ENCODE assay signal across 10 cellular contexts in genomic region chr13:46149272-46150133, GRCh38. TPM values are rescaled to one million over a fixed set of nuclear protein-coding genes. Genes with fewer than 3 reads are reported as not detected.
DNase-seq lines count a peak whose midpoint lies in the region; ATAC-seq and TF ChIP-seq lines count a peak whose summit lies in the region.
"Had no signal": no experiment of that assay in that cellular context is flagged by ENCODE, and none has a peak within 500 bp of the region (broad histone marks: within the 10 kb centered on the region; RNA-seq: fewer than 3 reads in every experiment).

No MANE protein-coding gene starts in this region.

- no peak overlapping the region for H3K4me3 Mint-ChIP-seq in activated B cell treated with CpG ODN at 0.5 μM for 24 hours

- ATAC-seq in activated B cell treated with CpG ODN at 0.5 μM for 24 hours (ENCODE audit: low read depth) (no peak), foreskin keratinocyte (peak; percentile 87), HG03039 (IDR thresholded peaks at IDR 0.05; ENCODE audit: unreplicated experiment) (no peak)

- H3K4me3 ChIP-seq in lower leg skin (ENCODE audit: low read depth, poor library complexity, severe bottlenecking) = no peak overlapping the region

- peaks cover 2% of the 10 kb centered on the region for H3K27me3 ChIP-seq in foreskin keratinocyte

- DNase-seq in stimulated activated naive CD4-positive, alpha-beta T cell treated with Interleukin-2 at 50 U/mL for 16 hours (lab: John Stamatoyannopoulos, UW) = peak; percentile 13
- DNase-seq in stimulated activated naive CD4-positive, alpha-beta T cell (lab: John Stamatoyannopoulos, UW) = no peak
- DNase-seq in activated B cell treated with CpG ODN at 0.5 μM for 24 hours (no peak), foreskin keratinocyte (peak; percentile 75 to 88), GM03348 (ENCODE audit: low spot score) (no peak), lower leg skin (ENCODE audit: low spot score in 2 of 2) (no peak), D341Med (ENCODE audit: low spot score) (no peak)
- DNase-seq: H7, SHP77 treated with DMSO at 0.1 percent for 48 hours had no signal

- H3K4me1 Mint-ChIP-seq in activated B cell treated with CpG ODN at 0.5 μM for 24 hours = peaks cover 4% of the 10 kb centered on the region

- H3K36me3 Mint-ChIP-seq in activated B cell treated with CpG ODN at 0.5 μM for 24 hours (ENCODE audit: low read depth) = peaks cover 90% of the 10 kb centered on the region

- no peak for TF ChIP-seq POLR2A in lower leg skin (IDR thresholded peaks at IDR 0.05)

- H3K4me1 ChIP-seq in foreskin keratinocyte = no peaks in the 10 kb centered on the region

- no peaks in the 10 kb centered on the region for H3K27me3 Mint-ChIP-seq in activated B cell treated with CpG ODN at 0.5 μM for 24 hours

- TF ChIP-seq CTCF in activated B cell treated with CpG ODN at 0.5 μM for 24 hours (IDR thresholded peaks at IDR 0.05) (no peak), foreskin keratinocyte (conservative IDR thresholded peaks at IDR 0.05) (peak; percentile 9), lower leg skin (IDR thresholded peaks at IDR 0.05) (no peak)

- CTCF ChIA-PET in activated B cell treated with CpG ODN at 0.5 μM for 24 hours (lab: Charles Lee) = interaction anchor here (2.8 kb wide), 1 partner anchor 11 kb away, joined by 15 read pairs; no protein-coding TSS in a partner anchor

- H3K27ac Mint-ChIP-seq in activated B cell treated with CpG ODN at 0.5 μM for 24 hours = peak overlapping the region; percentile 15

- POLR2A ChIA-PET in activated B cell treated with CpG ODN at 0.5 μM for 24 hours (lab: Charles Lee) = interaction anchor here (0.9 to 1.8 kb wide), 3 partner anchors 8 to 21 kb away, joined by 3 to 6 read pairs (median 4); no protein-coding TSS in a partner anchor

- intact Hi-C loops in activated B cell treated with CpG ODN at 0.5 μM for 24 hours (cut with micrococcal nuclease) = loop anchor here (5.0 kb wide), 1 partner anchor 33 kb away; the partner anchor contains the start of gene LCP1
- intact Hi-C loops in lower leg skin (cut with DNase I; ENCODE audit: low total_unique reads) = no loop called here

- 52 to 57% methylated on average over 7 of the region's 7 CpGs for WGBS in lower leg skin, 2 donors

- H3K27ac ChIP-seq in foreskin keratinocyte = peak overlapping the region; percentile 60

- no peaks in the 10 kb centered on the region for H3K9me3 Mint-ChIP-seq in activated B cell treated with CpG ODN at 0.5 μM for 24 hours

RNA-seq across cellular contexts. Expression of gene LCP1, which starts 32.5 kb away (rescaled TPM):
- total RNA-seq in activated B cell treated with CpG ODN at 0.5 μM for 24 hours (948 and 977 TPM in 2 replicates), foreskin keratinocyte (4.7 and 105 TPM in 2 replicates), lower leg skin (10 to 100 TPM; 21.7 to 45.4 (median 39.0) TPM)
- polyA plus RNA-seq in foreskin keratinocyte = 2.2 and 47.6 TPM in 2 replicates

RNA-seq across cellular contexts. Expression of gene CPB2, which starts 44.7 kb away (rescaled TPM):
- not detected in 2 replicates for total RNA-seq in activated B cell treated with CpG ODN at 0.5 μM for 24 hours
- not detected in 2 replicates for total RNA-seq in foreskin keratinocyte
- polyA plus RNA-seq in foreskin keratinocyte = not detected in 2 replicates
- under 1 TPM in 3 of 4 donors, not detected in 1; 0.25 to 0.42 (median 0.29) TPM for total RNA-seq in lower leg skin
- total RNA-seq: H7 had no signal

Comparison
In these comparisons a context has a peak if more than half of its experiments do, and no peak if none do; other contexts are left out.
1. DNase-seq: peak in stimulated activated naive CD4-positive, alpha-beta T cell treated with Interleukin-2 at 50 U/mL for 16 hours (single experiment) and foreskin keratinocyte (2 of 2); none in stimulated activated naive CD4-positive, alpha-beta T cell (0 of 6), activated B cell treated with CpG ODN at 0.5 μM for 24 hours (single experiment), GM03348 (single experiment), lower leg skin (0 of 2) and D341Med (single experiment).